8 cellular contexts compared by ENCODE assay signal in the genomic region with DNA sequence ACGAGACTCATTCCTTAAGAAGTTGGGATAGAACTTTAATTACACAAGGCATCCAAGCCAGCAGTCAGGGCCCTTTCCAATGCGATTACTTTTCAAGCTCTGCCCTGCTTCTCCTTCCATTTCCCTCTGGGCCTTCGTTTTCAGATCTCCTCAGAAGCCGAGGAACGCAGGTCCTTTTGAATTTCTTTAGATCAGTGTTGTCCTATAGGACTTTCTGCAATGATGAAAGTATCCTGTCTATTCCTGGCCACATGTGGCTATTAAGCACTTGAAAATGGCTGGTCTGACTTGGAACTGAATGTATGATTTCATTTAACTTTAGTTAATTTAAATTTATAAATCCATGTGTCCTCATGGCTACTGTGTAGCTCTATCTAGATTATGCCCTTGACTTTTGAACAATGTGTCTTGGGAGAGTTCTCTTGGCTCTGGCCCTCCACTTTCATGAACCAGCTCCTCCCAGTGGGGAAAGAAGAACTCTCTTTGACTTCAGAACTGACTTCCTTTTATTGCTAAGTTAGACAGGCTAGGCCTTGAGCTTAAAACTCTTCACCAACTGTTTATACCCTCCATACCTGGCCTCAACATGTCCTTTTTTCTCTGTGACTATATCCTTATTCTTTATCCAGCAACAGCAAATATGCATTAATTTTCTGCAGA. TPM values are rescaled to one million over a fixed set of nuclear protein-coding genes. Genes with fewer than 3 reads are reported as not detected.
DNase-seq lines count a peak whose midpoint lies in the region; ATAC-seq and TF ChIP-seq lines count a peak whose summit lies in the region.

No MANE protein-coding gene starts in this region.

- H3K27ac Mint-ChIP-seq in osteocyte (ENCODE audit: unreplicated experiment): no peak overlapping the region

- peaks cover 25% of the 10 kb centered on the region for H3K36me3 Mint-ChIP-seq in osteocyte (ENCODE audit: unreplicated experiment)

- DNase-seq in SK-MEL-5 (ENCODE audit: low read depth, low spot score): peak; percentile 75
- no peak for DNase-seq in osteocyte (ENCODE audit: extremely low spot score, unreplicated experiment)
- no peak for DNase-seq in BE2C
- no peak for DNase-seq in NCI-H1048 (lab: John Stamatoyannopoulos, UW)
- DNase-seq in iPS-NIHi7 (ENCODE audit: extremely low spot score): no peak
- no peak for DNase-seq in activated CD4-positive, CD25-positive, alpha-beta regulatory T cell (lab: John Stamatoyannopoulos, UW)

- H3K4me3 Mint-ChIP-seq in osteocyte (ENCODE audit: unreplicated experiment): no peak overlapping the region

- ATAC-seq in GM19372 (IDR thresholded peaks at IDR 0.05; ENCODE audit: low read depth, unreplicated experiment): peak; percentile 44

- peak overlapping the region; percentile 40 to 70 for H3K27ac ChIP-seq in esophagus (ENCODE audit: low read depth in 2 of 2, low read length in 1 of 2)

- peaks cover 53% of the 10 kb centered on the region for H3K4me1 Mint-ChIP-seq in osteocyte (ENCODE audit: unreplicated experiment)

- no peaks in the 10 kb centered on the region for H3K9me3 Mint-ChIP-seq in osteocyte (ENCODE audit: unreplicated experiment)

- TF ChIP-seq CTCF in osteocyte (IDR thresholded peaks at IDR 0.05): peak; percentile 18
- TF ChIP-seq CTCF in BE2C (IDR thresholded peaks at IDR 0.05; ENCODE audit: low read depth, low read length): no peak

- H3K36me3 ChIP-seq in esophagus (ENCODE audit: control insufficient read depth in 2 of 2, insufficient read depth in 2 of 2, low read length in 1 of 2): no peaks in the 10 kb centered on the region
- no peaks in the 10 kb centered on the region for H3K36me3 ChIP-seq in BE2C

- H3K9me3 ChIP-seq in esophagus (ENCODE audit: control insufficient read depth in 2 of 2, insufficient read depth in 1 of 2, low read depth in 1 of 2, low read length in 1 of 2) (no peaks in the 10 kb centered on the region), BE2C (no peaks in the 10 kb centered on the region)

- H3K4me1 ChIP-seq in esophagus (ENCODE audit: control insufficient read depth in 2 of 2, insufficient read depth in 2 of 2, low read length in 1 of 2) (peaks cover 0 to 8% of the 10 kb centered on the region in 2 donors), BE2C (no peaks in the 10 kb centered on the region)

- in situ Hi-C loops in SK-MEL-5 (cut with HindIII; ENCODE audit: low pct_unique_long_range_greater_than_20kb, low sequenced_read_pairs): no loop called here

- no peaks in the 10 kb centered on the region for H3K27me3 ChIP-seq in esophagus (ENCODE audit: control insufficient read depth in 1 of 2, insufficient read depth in 2 of 2, low read length in 2 of 2)
- no peaks in the 10 kb centered on the region for H3K27me3 ChIP-seq in BE2C

- 44 to 70% methylated on average over 5 of the region's 5 CpGs for whole genome bisulfite sequencing in esophagus, 2 donors

- H3K4me3 ChIP-seq in esophagus (ENCODE audit: low read depth in 1 of 2, low read length in 2 of 2) (no peak overlapping the region), BE2C (ENCODE audit: low read depth, low read length) (no peak overlapping the region)

- H3K27me3 Mint-ChIP-seq in osteocyte (ENCODE audit: unreplicated experiment): no peaks in the 10 kb centered on the region

RNA-seq across cellular contexts. Expression of a gene that starts 22.7 kb away (rescaled TPM):
- 19.4 and 21.8 TPM in 2 replicates for total RNA-seq in SK-MEL-5 (2014; rRNA removed; shearing (Covaris generic))
- polyA plus RNA-seq in SK-MEL-5 (2015; cell fraction: cytosol; rRNA removed): 33.6 and 41.3 TPM in 2 replicates
- polyA plus RNA-seq in SK-MEL-5 (2015; cell fraction: nucleus; rRNA removed): 11.5 and 14.4 TPM in 2 replicates
- 10 to 100 TPM in 1 of 2 donors, 1 to 10 TPM in 1; 3.0 to 13.7 TPM for polyA plus RNA-seq in esophagus
- 71.5 and 72.1 TPM in 2 replicates for total RNA-seq in osteocyte
- polyA plus RNA-seq in BE2C (2012; ENCODE audit: insufficient read depth, insufficient read length, low read depth): 2.3 TPM
